In genomic region chr11:59292611-59293010, GRCh38 we compare ENCODE assay signal across 20 cellular contexts.
"Had no signal": no experiment of that assay in that cellular context is flagged by ENCODE, and none has a peak within 500 bp of the region (broad histone marks: within the 10 kb centered on the region; RNA-seq: fewer than 3 reads in every experiment).

No MANE protein-coding gene starts in this region.

- DNase-seq: activated CD4-positive, alpha-beta T cell treated with anti-CD3 and anti-CD28 coated beads for 36 hours; activated CD8-positive, alpha-beta memory T cell treated with anti-CD3 and anti-CD28 coated beads, Interleukin-2, amount 50 U/mL, for 48 hours; activated CD8-positive, alpha-beta T cell treated with anti-CD3 and anti-CD28 coated beads for 36 hours; activated T-cell treated with anti-CD3 and anti-CD28 coated beads, Interleukin-2, amount 50 U/mL, for 1 hour; aorta; Karpas-422; NCI-H1105 treated with DMSO at 0.1 percent for 48 hours; NCI-H1436 treated with DMSO at 0.1 percent for 48 hours; NCI-H187; NCI-H2081; NCI-H510A treated with DMSO at 0.1 percent for 48 hours; NCI-H69; NK-92 treated with Interleukin-12 subunit alpha and Interleukin-12 subunit beta, amount 100 ng/mL, for 24 hours; OCI-M1; SHP77 treated with DMSO at 0.1 percent for 48 hours; T-helper 2 cell; WERI-Rb-1 had no signal

- H3K4me3 ChIP-seq: cardiac muscle cell, K562 had no signal

- H3K4me1 Mint-ChIP-seq: activated CD4-positive, alpha-beta T cell treated with anti-CD3 and anti-CD28 coated beads for 36 hours; activated naive CD4-positive, alpha-beta T cell treated with anti-CD3 and anti-CD28 coated beads, Interleukin-2, amount 50 U/mL, for 24 hours had no signal

- H3K9me3 Mint-ChIP-seq: activated naive CD4-positive, alpha-beta T cell treated with anti-CD3 and anti-CD28 coated beads, Interleukin-2, amount 50 U/mL, for 24 hours had no signal

- ATAC-seq: activated CD4-positive, alpha-beta T cell treated with anti-CD3 and anti-CD28 coated beads for 36 hours; activated CD8-positive, alpha-beta T cell treated with anti-CD3 and anti-CD28 coated beads for 36 hours; K562 had no signal

- H3K36me3 Mint-ChIP-seq: activated naive CD4-positive, alpha-beta T cell treated with anti-CD3 and anti-CD28 coated beads, Interleukin-2, amount 50 U/mL, for 24 hours had no signal

- H3K27ac ChIP-seq: cardiac muscle cell, WERI-Rb-1 had no signal

- H3K27ac Mint-ChIP-seq: activated CD4-positive, alpha-beta T cell treated with anti-CD3 and anti-CD28 coated beads for 36 hours; activated CD8-positive, alpha-beta T cell treated with anti-CD3 and anti-CD28 coated beads for 36 hours; activated naive CD4-positive, alpha-beta T cell treated with anti-CD3 and anti-CD28 coated beads, Interleukin-2, amount 50 U/mL, for 24 hours had no signal

- H3K36me3 ChIP-seq: cardiac muscle cell, WERI-Rb-1 had no signal

- H3K4me3 Mint-ChIP-seq: activated CD4-positive, alpha-beta T cell treated with anti-CD3 and anti-CD28 coated beads for 36 hours; activated CD8-positive, alpha-beta T cell treated with anti-CD3 and anti-CD28 coated beads for 36 hours; activated naive CD4-positive, alpha-beta T cell treated with anti-CD3 and anti-CD28 coated beads, Interleukin-2, amount 50 U/mL, for 24 hours had no signal

- H3K27me3 ChIP-seq: cardiac muscle cell had no signal
